2 cellular contexts compared by ENCODE assay signal in genomic region chr6:169452869-169453186, GRCh38.
TF ChIP-seq lines count a peak whose summit lies in the region.

No MANE protein-coding gene starts in this region.

TF ChIP-seq in SK-N-SH, 30 proteins besides CTCF, POLR2A, EP300 and RAD21 (continued from another document):
- TF ChIP-seq USF1 (IDR thresholded peaks at IDR 0.05; ENCODE audit: borderline replicate concordance, low read depth), result no peak

TF ChIP-seq in SK-N-SH treated with all-trans-retinoic acid at 6 μM for 48 hours, 23 proteins besides CTCF, POLR2A, EP300 and RAD21 (continued from another document):
- TF ChIP-seq, protein P1, sequence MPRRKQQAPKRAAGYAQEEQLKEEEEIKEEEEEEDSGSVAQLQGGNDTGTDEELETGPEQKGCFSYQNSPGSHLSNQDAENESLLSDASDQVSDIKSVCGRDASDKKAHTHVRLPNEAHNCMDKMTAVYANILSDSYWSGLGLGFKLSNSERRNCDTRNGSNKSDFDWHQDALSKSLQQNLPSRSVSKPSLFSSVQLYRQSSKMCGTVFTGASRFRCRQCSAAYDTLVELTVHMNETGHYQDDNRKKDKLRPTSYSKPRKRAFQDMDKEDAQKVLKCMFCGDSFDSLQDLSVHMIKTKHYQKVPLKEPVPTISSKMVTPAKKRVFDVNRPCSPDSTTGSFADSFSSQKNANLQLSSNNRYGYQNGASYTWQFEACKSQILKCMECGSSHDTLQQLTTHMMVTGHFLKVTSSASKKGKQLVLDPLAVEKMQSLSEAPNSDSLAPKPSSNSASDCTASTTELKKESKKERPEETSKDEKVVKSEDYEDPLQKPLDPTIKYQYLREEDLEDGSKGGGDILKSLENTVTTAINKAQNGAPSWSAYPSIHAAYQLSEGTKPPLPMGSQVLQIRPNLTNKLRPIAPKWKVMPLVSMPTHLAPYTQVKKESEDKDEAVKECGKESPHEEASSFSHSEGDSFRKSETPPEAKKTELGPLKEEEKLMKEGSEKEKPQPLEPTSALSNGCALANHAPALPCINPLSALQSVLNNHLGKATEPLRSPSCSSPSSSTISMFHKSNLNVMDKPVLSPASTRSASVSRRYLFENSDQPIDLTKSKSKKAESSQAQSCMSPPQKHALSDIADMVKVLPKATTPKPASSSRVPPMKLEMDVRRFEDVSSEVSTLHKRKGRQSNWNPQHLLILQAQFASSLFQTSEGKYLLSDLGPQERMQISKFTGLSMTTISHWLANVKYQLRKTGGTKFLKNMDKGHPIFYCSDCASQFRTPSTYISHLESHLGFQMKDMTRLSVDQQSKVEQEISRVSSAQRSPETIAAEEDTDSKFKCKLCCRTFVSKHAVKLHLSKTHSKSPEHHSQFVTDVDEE (CRISPR knock-in tag; IDR thresholded peaks at IDR 0.05), result no peak
- TF ChIP-seq, protein P2, sequence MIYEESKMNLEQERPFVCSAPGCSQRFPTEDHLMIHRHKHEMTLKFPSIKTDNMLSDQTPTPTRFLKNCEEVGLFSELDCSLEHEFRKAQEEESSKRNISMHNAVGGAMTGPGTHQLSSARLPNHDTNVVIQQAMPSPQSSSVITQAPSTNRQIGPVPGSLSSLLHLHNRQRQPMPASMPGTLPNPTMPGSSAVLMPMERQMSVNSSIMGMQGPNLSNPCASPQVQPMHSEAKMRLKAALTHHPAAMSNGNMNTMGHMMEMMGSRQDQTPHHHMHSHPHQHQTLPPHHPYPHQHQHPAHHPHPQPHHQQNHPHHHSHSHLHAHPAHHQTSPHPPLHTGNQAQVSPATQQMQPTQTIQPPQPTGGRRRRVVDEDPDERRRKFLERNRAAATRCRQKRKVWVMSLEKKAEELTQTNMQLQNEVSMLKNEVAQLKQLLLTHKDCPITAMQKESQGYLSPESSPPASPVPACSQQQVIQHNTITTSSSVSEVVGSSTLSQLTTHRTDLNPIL (CRISPR knock-in tag; IDR thresholded peaks at IDR 0.05; ENCODE audit: low read depth), result no peak
